34 cellular contexts compared by ENCODE assay signal in genomic region chr6:169945117-169945516, GRCh38.
"Had no signal": no experiment of that assay in that cellular context is flagged by ENCODE, and none has a peak within 500 bp of the region (broad histone marks: within the 10 kb centered on the region; RNA-seq: fewer than 3 reads in every experiment).

No MANE protein-coding gene starts in this region.

- H3K27ac ChIP-seq: adrenal gland, body of pancreas, brain microvascular endothelial cell, WERI-Rb-1 had no signal

- ATAC-seq: activated CD4-positive, alpha-beta T cell treated with anti-CD3 and anti-CD28 coated beads for 36 hours; activated CD4-positive, CD25-positive, alpha-beta regulatory T cell treated with anti-CD3 and anti-CD28 coated beads, Interleukin-2, amount 50 U/mL, for 24 hours; activated CD8-positive, alpha-beta T cell treated with anti-CD3 and anti-CD28 coated beads for 36 hours; activated naive CD4-positive, alpha-beta T cell treated with anti-CD3 and anti-CD28 coated beads, Interleukin-2, amount 50 U/mL, for 72 hours; activated T-cell treated with anti-CD3 and anti-CD28 coated beads, Interleukin-2, amount 50 U/mL, for 4 hours; activated T-cell treated with anti-CD3 and anti-CD28 coated beads, Interleukin-2, amount 50 U/mL, for 72 hours; activated T-helper 17 cell treated with anti-CD3 and anti-CD28 coated beads, Interleukin-2, amount 50 U/mL, for 72 hours; body of pancreas; T-cell; WTC11 had no signal

- H3K4me1 ChIP-seq: adrenal gland had no signal

- H3K36me3 ChIP-seq: adrenal gland, brain microvascular endothelial cell, WERI-Rb-1 had no signal

- FAIRE-seq: astrocyte, TTC549 had no signal

- H3K4me3 ChIP-seq: adrenal gland, body of pancreas had no signal

- DNase-seq: activated CD4-positive, alpha-beta memory T cell treated with anti-CD3 and anti-CD28 coated beads for 36 hours; activated CD4-positive, alpha-beta T cell treated with anti-CD3 and anti-CD28 coated beads for 1 hour; activated CD4-positive, alpha-beta T cell treated with anti-CD3 and anti-CD28 coated beads for 36 hours; activated CD4-positive, alpha-beta T cell treated with anti-CD3 and anti-CD28 coated beads for 48 hours; activated CD4-positive, alpha-beta T cell treated with anti-CD3 and anti-CD28 coated beads, Interleukin-2, amount 10 ng/mL, durations not matched to agents 7 days and 5 days; activated CD4-positive, CD25-positive, alpha-beta regulatory T cell; activated CD8-positive, alpha-beta memory T cell treated with anti-CD3 and anti-CD28 coated beads, Interleukin-2, amount 50 U/mL, for 4 hours; activated CD8-positive, alpha-beta T cell treated with anti-CD3 and anti-CD28 coated beads for 36 hours; activated effector memory CD4-positive, alpha-beta T cell treated with anti-CD3 and anti-CD28 coated beads, Interleukin-2, amount 50 U/mL, for 16 hours; activated gamma-delta T cell treated with Interleukin-2 at 50 U/mL for 16 hours; activated naive CD4-positive, alpha-beta T cell; activated naive CD4-positive, alpha-beta T cell treated with anti-CD3 and anti-CD28 coated beads for 36 hours; activated naive CD4-positive, alpha-beta T cell treated with anti-CD3 and anti-CD28 coated beads, Interleukin-2, amount 50 U/mL, for 16 hours; activated naive CD8-positive, alpha-beta T cell treated with anti-CD3 and anti-CD28 coated beads for 36 hours; activated T-cell treated with anti-CD3 and anti-CD28 coated beads for 4 hours; activated T-cell treated with anti-CD3 and anti-CD28 coated beads, Interleukin-2, amount 50 U/mL, for 1 hour; activated T-cell treated with anti-CD3 and anti-CD28 coated beads, Interleukin-2, amount 50 U/mL, for 4 hours; activated T-cell treated with anti-CD3 and anti-CD28 coated beads, Interleukin-2, amount 50 U/mL, for 72 hours; amniotic stem cell; aorta; body of pancreas; brain microvascular endothelial cell; central memory CD4-positive, alpha-beta T cell; T-cell; T-helper 2 cell; T-helper 9 cell; WERI-Rb-1 had no signal

- H3K27me3 ChIP-seq: adrenal gland, body of pancreas, brain microvascular endothelial cell had no signal

- H3K9me3 ChIP-seq: body of pancreas had no signal
